In genomic region chr21:39313042-39313456, GRCh38 we compare ENCODE assay signal across 8 cellular contexts. TPM values are rescaled to one million over a fixed set of nuclear protein-coding genes. Genes with fewer than 3 reads are reported as not detected.
A peak's percentile ranks its signal among the peaks of the same experiment; 100 is the strongest.
DNase-seq lines count a peak whose midpoint lies in the region; ATAC-seq and TF ChIP-seq lines count a peak whose summit lies in the region.

No MANE protein-coding gene starts in this region.

- POLR2A ChIA-PET in activated CD4-positive, alpha-beta memory T cell treated with anti-CD3 and anti-CD28 coated beads, Interleukin-2, amount 10 ng/mL, durations not matched to agents 7 days and 5 days (lab: Charles Lee), result interaction anchor here (0.7 to 7.3 kb wide), 18 partner anchors 8 to 546 kb away, joined by 3 to 197 read pairs (median 6); partner anchors contain the start of genes HMGN1 and PSMG1

- H3K4me3 ChIP-seq in fibroblast of villous mesenchyme (ENCODE audit: low read depth, low read length), result peak overlapping the region; percentile 79
- peak overlapping the region; percentile 98 for H3K4me3 ChIP-seq in ovary

- H3K9me3 Mint-ChIP-seq in activated CD4-positive, alpha-beta memory T cell treated with anti-CD3 and anti-CD28 coated beads, Interleukin-2, amount 10 ng/mL, durations not matched to agents 7 days and 5 days, result no peaks in the 10 kb centered on the region

- H3K4me1 ChIP-seq in ovary (ENCODE audit: insufficient read depth), result peaks cover 3% of the 10 kb centered on the region

- no peaks in the 10 kb centered on the region for H3K27me3 Mint-ChIP-seq in activated CD4-positive, alpha-beta memory T cell treated with anti-CD3 and anti-CD28 coated beads, Interleukin-2, amount 10 ng/mL, durations not matched to agents 7 days and 5 days

- CTCF ChIA-PET in activated CD4-positive, alpha-beta memory T cell treated with anti-CD3 and anti-CD28 coated beads, Interleukin-2, amount 10 ng/mL, durations not matched to agents 7 days and 5 days (lab: Charles Lee), result interaction anchor here (1.3 to 1.4 kb wide), 4 partner anchors 36 to 129 kb away, joined by 3 to 7 read pairs (median 5); partner anchors contain the start of genes HMGN1 and PSMG1

- ATAC-seq in GM19025 (IDR thresholded peaks at IDR 0.05; ENCODE audit: low read depth, unreplicated experiment) (peak; percentile 1), HG03565 (IDR thresholded peaks at IDR 0.05; ENCODE audit: unreplicated experiment) (peak; percentile 11)

- peaks cover 43% of the 10 kb centered on the region for H3K4me1 Mint-ChIP-seq in activated CD4-positive, alpha-beta memory T cell treated with anti-CD3 and anti-CD28 coated beads, Interleukin-2, amount 10 ng/mL, durations not matched to agents 7 days and 5 days

- peak overlapping the region; percentile 87 for H3K4me3 Mint-ChIP-seq in activated CD4-positive, alpha-beta memory T cell treated with anti-CD3 and anti-CD28 coated beads, Interleukin-2, amount 10 ng/mL, durations not matched to agents 7 days and 5 days

- H3K36me3 ChIP-seq in ovary, result no peaks in the 10 kb centered on the region

- TF ChIP-seq EP300 in ovary (IDR thresholded peaks at IDR 0.05), result no peak

- peaks cover 31% of the 10 kb centered on the region for H3K36me3 Mint-ChIP-seq in activated CD4-positive, alpha-beta memory T cell treated with anti-CD3 and anti-CD28 coated beads, Interleukin-2, amount 10 ng/mL, durations not matched to agents 7 days and 5 days (ENCODE audit: low read depth)

- H3K9me3 ChIP-seq in ovary, result no peaks in the 10 kb centered on the region

- H3K27ac Mint-ChIP-seq in activated CD4-positive, alpha-beta memory T cell treated with anti-CD3 and anti-CD28 coated beads, Interleukin-2, amount 10 ng/mL, durations not matched to agents 7 days and 5 days, result peak overlapping the region; percentile 47

- DNase-seq in Ammon's horn (ENCODE audit: low spot score), result peak; percentile 27
- DNase-seq in activated CD4-positive, alpha-beta memory T cell treated with anti-CD3 and anti-CD28 coated beads, Interleukin-2, amount 10 ng/mL, durations not matched to agents 7 days and 5 days, result peak; percentile 59
- no peak for DNase-seq in fibroblast of villous mesenchyme (ENCODE audit: low read depth)
- DNase-seq in ovary, result peak in 4 of 5 donors; percentile 47 to 75 (median 52)
- DNase-seq in NCI-H2029 treated with DMSO at 0.1 percent for 48 hours (lab: John Stamatoyannopoulos, UW), result no peak
- no peak for DNase-seq in DMS153 (lab: John Stamatoyannopoulos, UW)

- TF ChIP-seq POLR2A in ovary (IDR thresholded peaks at IDR 0.05), result no peak

- WGBS in ovary, 3 donors, result 0 to 1% (median 0%) methylated on average over 1 to 49 of the region's 49 CpGs

- no peaks in the 10 kb centered on the region for H3K27me3 ChIP-seq in ovary

- intact Hi-C loops in ovary (cut with DNase I), result loop anchor here in 3 of 4 donors (2.0 to 10.0 kb wide), 4 partner anchors 36 to 128 kb away; partner anchors contain the start of genes HMGN1 (in 1 of the 3) and PSMG1 (in 1 of the 3)

- TF ChIP-seq CTCF in fibroblast of villous mesenchyme (IDR thresholded peaks at IDR 0.05; ENCODE audit: insufficient read depth, low read depth, low read length) (no peak), ovary (IDR thresholded peaks at IDR 0.05) (no peak)

- H3K27ac ChIP-seq in ovary, result peak overlapping the region; percentile 94 to 98

RNA-seq across cellular contexts. Expression of gene BRWD1, which starts 0.4 kb away (rescaled TPM):
- 10 to 100 TPM; 39.5 to 45.3 TPM for total RNA-seq in activated CD4-positive, alpha-beta memory T cell treated with anti-CD3 and anti-CD28 coated beads, Interleukin-2, amount 10 ng/mL, durations not matched to agents 7 days and 5 days
- 48.6 and 75.6 TPM in 2 replicates for total RNA-seq in fibroblast of villous mesenchyme
- 10 to 100 TPM; 43.5 to 73.0 (median 51.2) TPM for total RNA-seq in ovary
- 10 to 100 TPM; 15.7 to 25.0 TPM for polyA plus RNA-seq in ovary

RNA-seq across cellular contexts. Expression of gene HMGN1, which starts 35.8 kb away (rescaled TPM):
- total RNA-seq in activated CD4-positive, alpha-beta memory T cell treated with anti-CD3 and anti-CD28 coated beads, Interleukin-2, amount 10 ng/mL, durations not matched to agents 7 days and 5 days, result 100 to 1,000 TPM; 327 to 340 TPM
- 177 and 255 TPM in 2 replicates for total RNA-seq in fibroblast of villous mesenchyme
- total RNA-seq in ovary, result 100 to 1,000 TPM in 6 of 7 donors, 10 to 100 TPM in 1; 70.2 to 209 (median 145) TPM
- polyA plus RNA-seq in ovary, result 100 to 1,000 TPM; 105 to 201 TPM

Comparison
In these comparisons a context has a peak if more than half of its experiments do, and no peak if none do; other contexts are left out.
1. DNase-seq: peak in Ammon's horn (single experiment), activated CD4-positive, alpha-beta memory T cell treated with anti-CD3 and anti-CD28 coated beads, Interleukin-2, amount 10 ng/mL, durations not matched to agents 7 days and 5 days (single experiment) and ovary (4 of 5); none in fibroblast of villous mesenchyme (single experiment), NCI-H2029 treated with DMSO at 0.1 percent for 48 hours (single experiment) and DMS153 (single experiment).